Comparison of ENCODE assay signal across 1 cellular context in genomic region chr21:41763398-41763931, GRCh38.
A peak's percentile ranks its signal among the peaks of the same experiment; 100 is the strongest.
TF ChIP-seq lines count a peak whose summit lies in the region.

No MANE protein-coding gene starts in this region.

TF ChIP-seq in HEK293, 187 proteins besides CTCF, POLR2A, EP300 and RAD21 (continued from another document):
- TF ChIP-seq ZNF639 (tag by site-specific recombination; IDR thresholded peaks at IDR 0.05) (no peak), ZSCAN4 (tag by site-specific recombination; IDR thresholded peaks at IDR 0.05) (no peak), MEIS1 (CRISPR knock-in tag; IDR thresholded peaks at IDR 0.05; ENCODE audit: borderline replicate concordance) (no peak), ZNF514 (tag by site-specific recombination; IDR thresholded peaks at IDR 0.05) (no peak), ZNF76 (tag by site-specific recombination; IDR thresholded peaks at IDR 0.05; ENCODE audit: borderline replicate concordance, low read depth) (peak; percentile 21; the same call in 1 of the 2 replicates), ZNF169 (tag by site-specific recombination; IDR thresholded peaks at IDR 0.05) (no peak), ZBTB8A (tag by site-specific recombination; IDR thresholded peaks at IDR 0.05) (0 out of 2 replicates have a peak, but pooled peaks have one; percentile 11), ZNF548 (tag by site-specific recombination; IDR thresholded peaks at IDR 0.05) (no peak), PATZ1 (tag by site-specific recombination; IDR thresholded peaks at IDR 0.05) (0 out of 2 replicates have a peak, but pooled peaks have one; percentile 25), GLI2 (tag by site-specific recombination; IDR thresholded peaks at IDR 0.05; ENCODE audit: borderline replicate concordance, low read depth) (no peak), ZBTB17 (tag by site-specific recombination; IDR thresholded peaks at IDR 0.05) (no peak), ZNF707 (tag by site-specific recombination; IDR thresholded peaks at IDR 0.05) (no peak), GLIS1 (tag by site-specific recombination; IDR thresholded peaks at IDR 0.05) (no peak), IKZF3 (tag by site-specific recombination; IDR thresholded peaks at IDR 0.05) (peak; percentile 42; the same call in 1 of the 2 replicates), ZNF670 (tag by site-specific recombination; IDR thresholded peaks at IDR 0.05; ENCODE audit: low read depth) (no peak), ZNF23 (tag by site-specific recombination; IDR thresholded peaks at IDR 0.05; ENCODE audit: borderline replicate concordance) (no peak), ZNF239 (tag by site-specific recombination; IDR thresholded peaks at IDR 0.05) (no peak), ZNF133 (tag by site-specific recombination; IDR thresholded peaks at IDR 0.05) (no peak), ZNF184 (tag by site-specific recombination; IDR thresholded peaks at IDR 0.05) (no peak), EGR2 (tag by site-specific recombination; IDR thresholded peaks at IDR 0.05; ENCODE audit: low read depth) (no peak), ZBTB20 (tag by site-specific recombination; IDR thresholded peaks at IDR 0.05) (peak; percentile 30), ZNF280C (tag by site-specific recombination; IDR thresholded peaks at IDR 0.05) (no peak), ZNF132 (tag by site-specific recombination; IDR thresholded peaks at IDR 0.05; ENCODE audit: borderline replicate concordance) (no peak)
- TF ChIP-seq, protein P1, sequence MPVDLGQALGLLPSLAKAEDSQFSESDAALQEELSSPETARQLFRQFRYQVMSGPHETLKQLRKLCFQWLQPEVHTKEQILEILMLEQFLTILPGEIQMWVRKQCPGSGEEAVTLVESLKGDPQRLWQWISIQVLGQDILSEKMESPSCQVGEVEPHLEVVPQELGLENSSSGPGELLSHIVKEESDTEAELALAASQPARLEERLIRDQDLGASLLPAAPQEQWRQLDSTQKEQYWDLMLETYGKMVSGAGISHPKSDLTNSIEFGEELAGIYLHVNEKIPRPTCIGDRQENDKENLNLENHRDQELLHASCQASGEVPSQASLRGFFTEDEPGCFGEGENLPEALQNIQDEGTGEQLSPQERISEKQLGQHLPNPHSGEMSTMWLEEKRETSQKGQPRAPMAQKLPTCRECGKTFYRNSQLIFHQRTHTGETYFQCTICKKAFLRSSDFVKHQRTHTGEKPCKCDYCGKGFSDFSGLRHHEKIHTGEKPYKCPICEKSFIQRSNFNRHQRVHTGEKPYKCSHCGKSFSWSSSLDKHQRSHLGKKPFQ (tag by site-specific recombination; IDR thresholded peaks at IDR 0.05) = peak; percentile 37; the same call in 1 of the 2 replicates
- TF ChIP-seq, protein P2, sequence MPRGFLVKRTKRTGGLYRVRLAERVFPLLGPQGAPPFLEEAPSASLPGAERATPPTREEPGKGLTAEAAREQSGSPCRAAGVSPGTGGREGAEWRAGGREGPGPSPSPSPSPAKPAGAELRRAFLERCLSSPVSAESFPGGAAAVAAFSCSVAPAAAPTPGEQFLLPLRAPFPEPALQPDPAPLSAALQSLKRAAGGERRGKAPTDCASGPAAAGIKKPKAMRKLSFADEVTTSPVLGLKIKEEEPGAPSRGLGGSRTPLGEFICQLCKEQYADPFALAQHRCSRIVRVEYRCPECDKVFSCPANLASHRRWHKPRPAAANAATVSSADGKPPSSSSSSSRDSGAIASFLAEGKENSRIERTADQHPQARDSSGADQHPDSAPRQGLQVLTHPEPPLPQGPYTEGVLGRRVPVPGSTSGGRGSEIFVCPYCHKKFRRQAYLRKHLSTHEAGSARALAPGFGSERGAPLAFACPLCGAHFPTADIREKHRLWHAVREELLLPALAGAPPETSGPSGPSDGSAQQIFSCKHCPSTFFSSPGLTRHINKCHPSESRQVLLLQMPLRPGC (tag by site-specific recombination; IDR thresholded peaks at IDR 0.05) = no peak
- TF ChIP-seq, protein P3, sequence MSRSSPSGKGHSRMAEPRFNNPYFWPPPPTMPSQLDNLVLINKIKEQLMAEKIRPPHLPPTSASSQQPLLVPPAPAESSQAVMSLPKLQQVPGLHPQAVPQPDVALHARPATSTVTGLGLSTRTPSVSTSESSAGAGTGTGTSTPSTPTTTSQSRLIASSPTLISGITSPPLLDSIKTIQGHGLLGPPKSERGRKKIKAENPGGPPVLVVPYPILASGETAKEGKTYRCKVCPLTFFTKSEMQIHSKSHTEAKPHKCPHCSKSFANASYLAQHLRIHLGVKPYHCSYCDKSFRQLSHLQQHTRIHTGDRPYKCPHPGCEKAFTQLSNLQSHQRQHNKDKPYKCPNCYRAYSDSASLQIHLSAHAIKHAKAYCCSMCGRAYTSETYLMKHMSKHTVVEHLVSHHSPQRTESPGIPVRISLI (tag by site-specific recombination; IDR thresholded peaks at IDR 0.05) = no peak
